Comparison of ENCODE assay signal across 1 cellular context in the genomic region with DNA sequence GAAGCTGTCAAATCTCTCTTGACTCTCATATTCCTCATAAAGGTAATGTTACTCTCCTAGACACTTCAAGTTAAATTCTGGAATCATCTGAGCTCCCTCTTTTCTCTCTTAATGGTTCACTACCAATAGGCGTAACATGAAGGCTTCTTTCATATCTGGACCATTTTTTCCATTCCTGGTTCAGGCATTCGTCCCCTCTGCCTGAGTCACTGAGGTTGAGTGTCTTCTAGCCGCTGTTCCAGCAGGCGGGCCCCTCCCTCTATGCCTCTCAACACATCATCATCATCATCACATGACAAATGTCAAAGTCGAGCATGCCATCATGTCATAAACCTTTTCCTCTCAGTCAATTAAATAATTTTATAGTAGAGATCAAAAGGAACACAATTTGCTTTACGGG.
TF ChIP-seq lines count a peak whose summit lies in the region.

No MANE protein-coding gene starts in this region.

TF ChIP-seq in GM12878, 131 proteins besides CTCF, POLR2A, EP300 and RAD21:
- TF ChIP-seq, protein P1, sequence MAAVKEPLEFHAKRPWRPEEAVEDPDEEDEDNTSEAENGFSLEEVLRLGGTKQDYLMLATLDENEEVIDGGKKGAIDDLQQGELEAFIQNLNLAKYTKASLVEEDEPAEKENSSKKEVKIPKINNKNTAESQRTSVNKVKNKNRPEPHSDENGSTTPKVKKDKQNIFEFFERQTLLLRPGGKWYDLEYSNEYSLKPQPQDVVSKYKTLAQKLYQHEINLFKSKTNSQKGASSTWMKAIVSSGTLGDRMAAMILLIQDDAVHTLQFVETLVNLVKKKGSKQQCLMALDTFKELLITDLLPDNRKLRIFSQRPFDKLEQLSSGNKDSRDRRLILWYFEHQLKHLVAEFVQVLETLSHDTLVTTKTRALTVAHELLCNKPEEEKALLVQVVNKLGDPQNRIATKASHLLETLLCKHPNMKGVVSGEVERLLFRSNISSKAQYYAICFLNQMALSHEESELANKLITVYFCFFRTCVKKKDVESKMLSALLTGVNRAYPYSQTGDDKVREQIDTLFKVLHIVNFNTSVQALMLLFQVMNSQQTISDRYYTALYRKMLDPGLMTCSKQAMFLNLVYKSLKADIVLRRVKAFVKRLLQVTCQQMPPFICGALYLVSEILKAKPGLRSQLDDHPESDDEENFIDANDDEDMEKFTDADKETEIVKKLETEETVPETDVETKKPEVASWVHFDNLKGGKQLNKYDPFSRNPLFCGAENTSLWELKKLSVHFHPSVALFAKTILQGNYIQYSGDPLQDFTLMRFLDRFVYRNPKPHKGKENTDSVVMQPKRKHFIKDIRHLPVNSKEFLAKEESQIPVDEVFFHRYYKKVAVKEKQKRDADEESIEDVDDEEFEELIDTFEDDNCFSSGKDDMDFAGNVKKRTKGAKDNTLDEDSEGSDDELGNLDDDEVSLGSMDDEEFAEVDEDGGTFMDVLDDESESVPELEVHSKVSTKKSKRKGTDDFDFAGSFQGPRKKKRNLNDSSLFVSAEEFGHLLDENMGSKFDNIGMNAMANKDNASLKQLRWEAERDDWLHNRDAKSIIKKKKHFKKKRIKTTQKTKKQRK (IDR thresholded peaks at IDR 0.05; ENCODE audit: low read depth, low read length) = no peak
- TF ChIP-seq ZNF207 (IDR thresholded peaks at IDR 0.05; ENCODE audit: borderline replicate concordance) (no peak), ZNF24 (IDR thresholded peaks at IDR 0.05) (no peak)
